In genomic region chr7:5212633-5213285, GRCh38 we compare ENCODE assay signal across 18 cellular contexts.
"Had no signal": no experiment of that assay in that cellular context is flagged by ENCODE, and none has a peak within 500 bp of the region (broad histone marks: within the 10 kb centered on the region; RNA-seq: fewer than 3 reads in every experiment).

No MANE protein-coding gene starts in this region.

- H3K4me3 Mint-ChIP-seq: activated CD4-positive, alpha-beta T cell treated with anti-CD3 and anti-CD28 coated beads, Interleukin-2, amount 10 ng/mL, durations not matched to agents 7 days and 5 days; activated CD8-positive, alpha-beta T cell treated with anti-CD3 and anti-CD28 coated beads, Interleukin-2, amount 10 ng/mL, durations not matched to agents 7 days and 5 days; naive thymus-derived CD4-positive, alpha-beta T cell; stimulated activated naive CD8-positive, alpha-beta T cell treated with anti-CD3 and anti-CD28 coated beads, Interleukin-15, Interleukin-2, amounts not matched to agents 100 ng/mL and 50 ng/mL, for 24 hours had no signal

- H3K9me3 Mint-ChIP-seq: activated CD4-positive, alpha-beta T cell treated with anti-CD3 and anti-CD28 coated beads, Interleukin-2, amount 10 ng/mL, durations not matched to agents 7 days and 5 days; activated naive CD4-positive, alpha-beta T cell treated with anti-CD3 and anti-CD28 coated beads, Interleukin-2, amount 50 U/mL, for 72 hours; naive thymus-derived CD4-positive, alpha-beta T cell; stimulated activated naive CD8-positive, alpha-beta T cell treated with anti-CD3 and anti-CD28 coated beads, Interleukin-15, Interleukin-2, amounts not matched to agents 100 ng/mL and 50 ng/mL, for 24 hours had no signal

- H3K4me1 ChIP-seq: adrenal gland, esophagus squamous epithelium, parathyroid adenoma, transverse colon had no signal

- H3K4me3 ChIP-seq: adrenal gland, esophagus squamous epithelium, heart right ventricle, transverse colon had no signal

- H3K27ac Mint-ChIP-seq: activated CD4-positive, alpha-beta T cell treated with anti-CD3 and anti-CD28 coated beads, Interleukin-2, amount 10 ng/mL, durations not matched to agents 7 days and 5 days; activated CD8-positive, alpha-beta T cell treated with anti-CD3 and anti-CD28 coated beads, Interleukin-2, amount 10 ng/mL, durations not matched to agents 7 days and 5 days; activated naive CD4-positive, alpha-beta T cell treated with anti-CD3 and anti-CD28 coated beads, Interleukin-2, amount 50 U/mL, for 72 hours; naive thymus-derived CD4-positive, alpha-beta T cell; stimulated activated naive CD8-positive, alpha-beta T cell treated with anti-CD3 and anti-CD28 coated beads, Interleukin-15, Interleukin-2, amounts not matched to agents 100 ng/mL and 50 ng/mL, for 24 hours had no signal

- ATAC-seq: activated CD8-positive, alpha-beta T cell treated with anti-CD3 and anti-CD28 coated beads, Interleukin-2, amount 10 ng/mL, durations not matched to agents 7 days and 5 days; activated naive CD4-positive, alpha-beta T cell treated with anti-CD3 and anti-CD28 coated beads, Interleukin-2, amount 50 U/mL, for 72 hours; naive thymus-derived CD4-positive, alpha-beta T cell had no signal

- H3K27me3 Mint-ChIP-seq: activated CD4-positive, alpha-beta T cell treated with anti-CD3 and anti-CD28 coated beads, Interleukin-2, amount 10 ng/mL, durations not matched to agents 7 days and 5 days; naive thymus-derived CD4-positive, alpha-beta T cell; stimulated activated naive CD8-positive, alpha-beta T cell treated with anti-CD3 and anti-CD28 coated beads, Interleukin-15, Interleukin-2, amounts not matched to agents 100 ng/mL and 50 ng/mL, for 24 hours had no signal

- H3K9me3 ChIP-seq: adrenal gland, esophagus squamous epithelium, heart right ventricle, transverse colon had no signal

- DNase-seq: activated CD4-positive, alpha-beta T cell treated with anti-CD3 and anti-CD28 coated beads, Interleukin-2, amount 10 ng/mL, durations not matched to agents 7 days and 5 days; activated CD8-positive, alpha-beta T cell treated with anti-CD3 and anti-CD28 coated beads, Interleukin-2, amount 10 ng/mL, durations not matched to agents 7 days and 5 days; activated gamma-delta T cell treated with Interleukin-2 at 50 U/mL for 16 hours; activated T-cell treated with anti-CD3 and anti-CD28 coated beads, Interleukin-2, amount 50 U/mL, for 48 hours; dermis blood vessel endothelial cell; effector memory CD4-positive, alpha-beta T cell; esophagus squamous epithelium; heart right ventricle; kidney glomerular epithelial cell; mesenchymal stem cell; naive thymus-derived CD4-positive, alpha-beta T cell; T-helper 1 cell; T-helper 9 cell; transverse colon had no signal

- H3K27me3 ChIP-seq: adrenal gland, esophagus squamous epithelium, heart right ventricle, transverse colon had no signal

- H3K27ac ChIP-seq: adrenal gland, esophagus squamous epithelium, heart right ventricle, parathyroid adenoma, transverse colon had no signal
